8 cellular contexts compared by ENCODE assay signal in the genomic region with DNA sequence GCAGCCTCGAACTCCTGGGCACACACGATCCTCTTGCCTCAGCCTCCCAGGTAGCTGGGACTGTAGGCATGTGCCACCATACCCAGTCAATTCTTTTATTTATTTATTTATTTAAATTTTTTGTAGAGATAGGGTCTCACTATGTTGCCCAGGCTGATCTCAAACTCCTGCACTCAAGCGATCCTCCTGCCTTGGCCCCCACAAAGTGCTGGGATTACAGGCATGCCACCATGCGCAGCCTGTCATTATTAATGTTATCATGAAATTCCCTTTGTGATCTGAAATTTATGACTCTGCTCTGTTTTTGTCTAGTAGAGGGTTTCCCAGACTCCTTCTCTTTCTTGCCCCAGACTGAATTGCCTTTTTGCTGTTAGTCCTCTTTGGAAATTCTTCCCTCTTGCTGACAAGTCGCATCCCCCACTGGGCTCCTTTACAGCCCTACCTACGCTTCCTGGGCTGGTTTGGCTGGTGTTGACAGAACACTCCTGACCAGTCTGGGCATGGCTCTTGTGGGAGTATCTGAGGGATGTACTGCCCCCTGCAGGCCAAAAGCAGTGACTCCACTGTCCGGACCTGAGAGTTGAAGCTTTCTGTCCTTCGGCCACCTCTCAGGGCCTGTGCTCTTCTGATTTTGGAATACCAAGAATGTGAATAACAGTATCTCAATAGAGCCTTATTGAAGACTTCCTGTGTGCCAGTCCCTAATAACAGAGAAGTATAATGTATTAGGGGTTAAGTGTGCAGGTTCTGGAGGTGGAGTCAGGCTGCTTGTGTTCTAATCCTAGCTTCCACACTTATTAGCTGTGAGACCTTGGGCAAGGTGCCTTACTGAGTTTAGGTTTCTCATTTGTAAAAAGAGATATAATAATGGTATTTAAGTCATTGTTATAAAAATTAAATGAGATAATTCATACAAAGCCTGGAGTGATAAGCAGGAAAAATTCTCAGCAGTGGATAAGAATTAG. TPM values are rescaled to one million over a fixed set of nuclear protein-coding genes. Genes with fewer than 3 reads are reported as not detected.
A peak's percentile ranks its signal among the peaks of the same experiment; 100 is the strongest.
DNase-seq lines count a peak whose midpoint lies in the region; ATAC-seq and TF ChIP-seq lines count a peak whose summit lies in the region.

No MANE protein-coding gene starts in this region.

- H4K20me1 ChIP-seq in DOHH2 (ENCODE audit: control insufficient read depth, insufficient read depth, low read depth, low read length) (no peaks in the 10 kb centered on the region), H9 (ENCODE audit: control insufficient read depth, insufficient read depth, insufficient read length) (no peaks in the 10 kb centered on the region)

- peaks cover 8 to 11% of the 10 kb centered on the region in 2 experiments for H3K4me1 Mint-ChIP-seq in H9

- no peak overlapping the region for H3T11ph ChIP-seq in H9 (ENCODE audit: low read length)

- DNase-seq in H9 = peak; percentile 94
- peak; percentile 27 to 39 for DNase-seq in NCI-H187 (lab: John Stamatoyannopoulos, UW)
- peak; percentile 38 to 53 for DNase-seq in activated CD4-positive, alpha-beta T cell treated with anti-CD3 and anti-CD28 coated beads for 24 hours (ENCODE audit: low read depth in 2 of 2)
- DNase-seq in coronary artery (ENCODE audit: low spot score) = no peak
- DNase-seq in lung microvascular endothelial cell (ENCODE audit: low read depth in 2 of 2) = peak; percentile 78 to 79
- DNase-seq in stimulated activated CD8-positive, alpha-beta memory T cell treated with anti-CD3 and anti-CD28 coated beads, Interleukin-15, amount 100 ng/mL, for 24 hours (ENCODE audit: low read depth) = peak; percentile 22

- no peaks in the 10 kb centered on the region for H3K23me2 ChIP-seq in H9 (ENCODE audit: insufficient read length, low read depth, low read length, poor library complexity, severe bottlenecking)

- H3K9me2 ChIP-seq in DOHH2 (replicated peaks; ENCODE audit: control insufficient read depth, low read length) = no peaks in the 10 kb centered on the region

- H3K23ac ChIP-seq in H9 (ENCODE audit: insufficient read length, low read depth, low read length) = no peak overlapping the region

- WGBS in H9 (ENCODE audit: extremely low coverage, insufficient read length, low lambda C conversion rate) = no CpG with 5 or more reads among the region's 8 CpGs

- H3K27me3 Mint-ChIP-seq in H9 (ENCODE audit: low read depth) = no peaks in the 10 kb centered on the region

- H3K4me3 Mint-ChIP-seq in H9 = no peak overlapping the region

- H3K27me3 ChIP-seq in DOHH2 (ENCODE audit: control insufficient read depth, low read length) = no peaks in the 10 kb centered on the region
- H3K27me3 ChIP-seq in H9 (ENCODE audit: insufficient read depth, low read length) = no peaks in the 10 kb centered on the region

- no peak overlapping the region for H3K4me2 ChIP-seq in DOHH2 (ENCODE audit: low read length)
- no peak overlapping the region for H3K4me2 ChIP-seq in H9 (ENCODE audit: insufficient read depth, insufficient read length, low read length)

- no peak overlapping the region for H2AK5ac ChIP-seq in H9 (ENCODE audit: insufficient read length, low read length)

- no peaks in the 10 kb centered on the region for H3K9me3 Mint-ChIP-seq in H9

- H3K4ac ChIP-seq in H9 (ENCODE audit: low read depth, low read length) = no peak overlapping the region

- H2BK120ac ChIP-seq in H9 (ENCODE audit: low read depth, low read length, poor library complexity, severe bottlenecking) = no peak overlapping the region

- H3K18ac ChIP-seq in H9 (ENCODE audit: insufficient read length, low read depth, low read length) = no peak overlapping the region

- H2BK12ac ChIP-seq in H9 (ENCODE audit: insufficient read length, low read depth, low read length) = no peak overlapping the region

- H2BK5ac ChIP-seq in H9 (ENCODE audit: insufficient read length, low read length) = no peak overlapping the region

- H2BK20ac ChIP-seq in H9 (ENCODE audit: low read depth, low read length, poor library complexity, severe bottlenecking) = no peak overlapping the region

- no peaks in the 10 kb centered on the region for H3K9me3 ChIP-seq in DOHH2 (ENCODE audit: control insufficient read depth, insufficient read depth, low read length)
- no peaks in the 10 kb centered on the region for H3K9me3 ChIP-seq in H9 (ENCODE audit: control insufficient read depth, low read depth, low read length)

- H3K27ac Mint-ChIP-seq in H9 = no peak overlapping the region

- H2BK15ac ChIP-seq in H9 (ENCODE audit: low read depth, low read length) = no peak overlapping the region

- H4K5ac ChIP-seq in H9 (ENCODE audit: insufficient read length, low read depth, low read length) = no peak overlapping the region

- H4K91ac ChIP-seq in H9 (ENCODE audit: insufficient read length, low read depth, low read length) = no peak overlapping the region

- H2AFZ ChIP-seq in H9 (ENCODE audit: low read length) = no peak overlapping the region

- H3K79me1 ChIP-seq in H9 (ENCODE audit: insufficient read depth, low read depth, low read length, poor library complexity, severe bottlenecking) = no peaks in the 10 kb centered on the region

- H3K9ac ChIP-seq in H9 (ENCODE audit: extremely low read depth, insufficient read length, low read length) = no peak overlapping the region

- H3K4me1 ChIP-seq in DOHH2 (ENCODE audit: control insufficient read depth, low read length) (no peaks in the 10 kb centered on the region), H9 (ENCODE audit: insufficient read depth, low read length) (no peaks in the 10 kb centered on the region; the same call in 1 of the 2 replicates)

- H3K4me3 ChIP-seq in DOHH2 (ENCODE audit: low read length) (no peak overlapping the region), coronary artery (no peak overlapping the region)

- H3K36me3 ChIP-seq in DOHH2 (ENCODE audit: control insufficient read depth, low read length) = no peaks in the 10 kb centered on the region

- ATAC-seq in HG03520 (IDR thresholded peaks at IDR 0.05; ENCODE audit: unreplicated experiment) = no peak

- H3K79me2 ChIP-seq in DOHH2 (ENCODE audit: control insufficient read depth, low read length) = no peaks in the 10 kb centered on the region
- H3K79me2 ChIP-seq in H9 (ENCODE audit: insufficient read depth, low read length) = no peaks in the 10 kb centered on the region

- no peak overlapping the region for H3K14ac ChIP-seq in H9 (ENCODE audit: insufficient read depth, low read length)

- no peaks in the 10 kb centered on the region for H3K36me3 Mint-ChIP-seq in H9 (ENCODE audit: insufficient read depth in 1 of 3, low read depth in 3 of 3)

- TF ChIP-seq CTCF in DOHH2 (IDR thresholded peaks at IDR 0.05; ENCODE audit: low read depth, low read length, poor library complexity, severe bottlenecking) = peak; percentile 96
- TF ChIP-seq CTCF in H9 (conservative IDR thresholded peaks at IDR 0.05) = peak; percentile 94
- TF ChIP-seq CTCF in coronary artery (IDR thresholded peaks at IDR 0.05) = peak; percentile 36

- no peak overlapping the region for H3K56ac ChIP-seq in H9 (ENCODE audit: insufficient read length, low read depth, low read length)

- H3F3A ChIP-seq in DOHH2 (ENCODE audit: control insufficient read depth, insufficient read depth) = no peaks in the 10 kb centered on the region

- no peak overlapping the region for H3K27ac ChIP-seq in DOHH2 (ENCODE audit: low read depth, low read length)
- no peak overlapping the region for H3K27ac ChIP-seq in H9 (ENCODE audit: insufficient read length, low read depth, low read length)
- H3K27ac ChIP-seq in coronary artery = no peak overlapping the region

- H4K8ac ChIP-seq in H9 (replicated peaks; ENCODE audit: insufficient read length, low read depth, low read length) = no peak overlapping the region

RNA-seq across cellular contexts. Expression of a gene that starts 28.2 kb away (rescaled TPM):
- total RNA-seq in H9 (2021) = 4.8 and 5.3 TPM in 2 replicates
- total RNA-seq in lung microvascular endothelial cell = 1.7 and 1.8 TPM in 2 replicates

RNA-seq across cellular contexts. Expression of a gene that starts 28.6 kb away (rescaled TPM):
- total RNA-seq in H9 (2021) (111 and 131 TPM in 2 replicates), lung microvascular endothelial cell (198 and 425 TPM in 2 replicates)

Comparison
In these comparisons a context has a peak if more than half of its experiments do, and no peak if none do; other contexts are left out.
1. CTCF ChIP-seq: peak in every context shown above with its lines; median percentile 96 in DOHH2; 94 in H9; 36 in coronary artery.